Comparison of ENCODE assay signal across 1 cellular context in genomic region chr4:6901669-6902317, GRCh38.
A peak's percentile ranks its signal among the peaks of the same experiment; 100 is the strongest.
TF ChIP-seq lines count a peak whose summit lies in the region.

No MANE protein-coding gene starts in this region.

TF ChIP-seq in HepG2, 621 proteins besides CTCF, POLR2A, EP300 and RAD21 (continued from another document):
- TF ChIP-seq TCF7 (IDR thresholded peaks at IDR 0.05; ENCODE audit: low read depth), result no peak
- 0 out of 2 replicates have a peak, but pooled peaks have one; percentile 44 for TF ChIP-seq ZFP91 (CRISPR knock-in tag; IDR thresholded peaks at IDR 0.05; ENCODE audit: borderline replicate concordance)
- TF ChIP-seq AGO2 (optimal IDR thresholded peaks at IDR 0.05; ENCODE audit: low read depth, low read length), result peak; percentile 49
- 0 out of 2 replicates have a peak, but pooled peaks have one; percentile 34 for TF ChIP-seq NAIF1 (CRISPR knock-in tag; IDR thresholded peaks at IDR 0.05; ENCODE audit: borderline replicate concordance)
- TF ChIP-seq CENPT (CRISPR knock-in tag; IDR thresholded peaks at IDR 0.05; ENCODE audit: low read depth), result no peak
- TF ChIP-seq, protein P1, sequence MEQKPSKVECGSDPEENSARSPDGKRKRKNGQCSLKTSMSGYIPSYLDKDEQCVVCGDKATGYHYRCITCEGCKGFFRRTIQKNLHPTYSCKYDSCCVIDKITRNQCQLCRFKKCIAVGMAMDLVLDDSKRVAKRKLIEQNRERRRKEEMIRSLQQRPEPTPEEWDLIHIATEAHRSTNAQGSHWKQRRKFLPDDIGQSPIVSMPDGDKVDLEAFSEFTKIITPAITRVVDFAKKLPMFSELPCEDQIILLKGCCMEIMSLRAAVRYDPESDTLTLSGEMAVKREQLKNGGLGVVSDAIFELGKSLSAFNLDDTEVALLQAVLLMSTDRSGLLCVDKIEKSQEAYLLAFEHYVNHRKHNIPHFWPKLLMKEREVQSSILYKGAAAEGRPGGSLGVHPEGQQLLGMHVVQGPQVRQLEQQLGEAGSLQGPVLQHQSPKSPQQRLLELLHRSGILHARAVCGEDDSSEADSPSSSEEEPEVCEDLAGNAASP (CRISPR knock-in tag; IDR thresholded peaks at IDR 0.05; ENCODE audit: borderline replicate concordance), result no peak
- no peak for TF ChIP-seq FLYWCH1 (CRISPR knock-in tag; IDR thresholded peaks at IDR 0.05)
- no peak for TF ChIP-seq AKAP8 (CRISPR knock-in tag; IDR thresholded peaks at IDR 0.05)
- 0 out of 2 replicates have a peak, but pooled peaks have one; percentile 21 for TF ChIP-seq SPEN (CRISPR knock-in tag; IDR thresholded peaks at IDR 0.05; ENCODE audit: low read depth)
- TF ChIP-seq ZFY (CRISPR knock-in tag; IDR thresholded peaks at IDR 0.05), result peak; percentile 5; the same call in 1 of the 2 replicates
- TF ChIP-seq ZNF331 (CRISPR knock-in tag; IDR thresholded peaks at IDR 0.05), result peak; percentile 33; the same call in 1 of the 2 replicates
